In the genomic region with DNA sequence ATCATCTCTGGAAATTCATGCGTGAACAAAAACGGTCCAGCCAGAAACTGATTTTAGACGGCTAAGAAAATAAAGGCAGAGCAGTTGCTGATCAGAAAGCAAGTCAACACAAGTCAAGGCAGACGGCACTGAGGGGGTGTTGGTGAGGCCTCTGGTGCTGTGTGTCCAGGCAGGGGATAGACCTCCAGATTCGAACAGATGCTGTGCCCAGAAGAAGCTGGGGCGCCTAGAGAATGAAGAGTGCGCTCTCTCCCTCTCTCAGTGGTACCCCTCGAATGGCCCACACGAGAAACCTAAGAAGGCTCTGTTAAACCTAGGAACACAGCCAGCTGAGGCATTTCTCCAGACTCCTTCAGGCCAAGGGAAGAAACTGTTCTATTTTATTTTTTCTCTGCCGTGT, we compare ENCODE assay signal across 1 cellular context.
TF ChIP-seq lines count a peak whose summit lies in the region.

No MANE protein-coding gene starts in this region.

TF ChIP-seq in HepG2, 621 proteins besides CTCF, POLR2A, EP300 and RAD21 (continued from another document):
- TF ChIP-seq, protein P1, sequence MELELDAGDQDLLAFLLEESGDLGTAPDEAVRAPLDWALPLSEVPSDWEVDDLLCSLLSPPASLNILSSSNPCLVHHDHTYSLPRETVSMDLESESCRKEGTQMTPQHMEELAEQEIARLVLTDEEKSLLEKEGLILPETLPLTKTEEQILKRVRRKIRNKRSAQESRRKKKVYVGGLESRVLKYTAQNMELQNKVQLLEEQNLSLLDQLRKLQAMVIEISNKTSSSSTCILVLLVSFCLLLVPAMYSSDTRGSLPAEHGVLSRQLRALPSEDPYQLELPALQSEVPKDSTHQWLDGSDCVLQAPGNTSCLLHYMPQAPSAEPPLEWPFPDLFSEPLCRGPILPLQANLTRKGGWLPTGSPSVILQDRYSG (CRISPR knock-in tag; IDR thresholded peaks at IDR 0.05): no peak
- TF ChIP-seq ZNF891 (CRISPR knock-in tag; IDR thresholded peaks at IDR 0.05): no peak
